Comparison of ENCODE assay signal across 8 cellular contexts in genomic region chr1:150281758-150282557, GRCh38. TPM values are rescaled to one million over a fixed set of nuclear protein-coding genes. Genes with fewer than 3 reads are reported as not detected.
A peak's percentile ranks its signal among the peaks of the same experiment; 100 is the strongest.
DNase-seq lines count a peak whose midpoint lies in the region; ATAC-seq and TF ChIP-seq lines count a peak whose summit lies in the region.

A gene with protein sequence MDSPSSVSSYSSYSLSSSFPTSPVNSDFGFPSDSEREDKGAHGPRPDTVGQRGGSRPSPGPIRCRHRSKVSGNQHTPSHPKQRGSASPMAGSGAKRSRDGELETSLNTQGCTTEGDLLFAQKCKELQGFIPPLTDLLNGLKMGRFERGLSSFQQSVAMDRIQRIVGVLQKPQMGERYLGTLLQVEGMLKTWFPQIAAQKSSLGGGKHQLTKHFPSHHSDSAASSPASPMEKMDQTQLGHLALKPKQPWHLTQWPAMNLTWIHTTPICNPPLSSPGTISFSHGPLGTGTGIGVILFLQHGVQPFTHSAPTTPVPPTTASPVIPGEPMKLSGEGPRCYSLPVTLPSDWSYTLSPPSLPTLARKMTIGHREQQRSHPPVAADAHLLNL (plus strand): TSS chr1:150282554. CDS start chr1:150283268, 714 bp downstream.

- H3K9me3 Mint-ChIP-seq in natural killer cell treated with Interleukin-12 subunit alpha and Interleukin-12 subunit beta and Interleukin-15 and Interleukin-18, amount 100 ng/mL, for 72 hours, result no peaks in the 10 kb centered on the region

- POLR2A ChIA-PET in RWPE1 (lab: Yijun Ruan, JAX; ENCODE audit: low non-redundant PET), result interaction anchor here (0.6 to 1.0 kb wide), 2 partner anchors 9 to 12 kb away, joined by 3 to 7 read pairs; no protein-coding TSS in a partner anchor

- H3K4me1 Mint-ChIP-seq in natural killer cell treated with Interleukin-12 subunit alpha and Interleukin-12 subunit beta and Interleukin-15 and Interleukin-18, amount 100 ng/mL, for 72 hours (ENCODE audit: low read depth in 2 of 2), result peaks cover 21% of the 10 kb centered on the region in 2 donors

- DNase-seq in 8988T, result peak; percentile 57
- peak; percentile 99 to 100 for DNase-seq in Kasumi-1 (lab: John Stamatoyannopoulos, UW)
- DNase-seq in RWPE1 (ENCODE audit: low spot score), result peak; percentile 98
- peak; percentile 25 to 75 (median 56) for DNase-seq in activated naive CD4-positive, alpha-beta T cell (lab: John Stamatoyannopoulos, UW)
- DNase-seq in foreskin fibroblast, result peak; percentile 99
- peak; percentile 73 for DNase-seq in natural killer cell treated with Interleukin-12 subunit alpha and Interleukin-12 subunit beta and Interleukin-15 and Interleukin-18, amount 100 ng/mL, for 72 hours (ENCODE audit: low spot score)
- DNase-seq in stimulated activated naive CD4-positive, alpha-beta T cell (lab: John Stamatoyannopoulos, UW), result peak; percentile 61 to 89 (median 85)

- no peaks in the 10 kb centered on the region for H3K36me3 Mint-ChIP-seq in natural killer cell treated with Interleukin-12 subunit alpha and Interleukin-12 subunit beta and Interleukin-15 and Interleukin-18, amount 100 ng/mL, for 72 hours

- H3K4me3 ChIP-seq in foreskin fibroblast (ENCODE audit: low read depth in 1 of 2, low read length in 2 of 2), result peak within 1 kb of the TSS; percentile 58 to 71

- ATAC-seq in GM19043 (IDR thresholded peaks at IDR 0.05; ENCODE audit: low read depth, unreplicated experiment), result peak; percentile 74
- peak; percentile 88 to 95 for ATAC-seq in natural killer cell treated with Interleukin-12 subunit alpha and Interleukin-12 subunit beta and Interleukin-15 and Interleukin-18, amount 100 ng/mL, for 72 hours

- TF ChIP-seq CTCF in RWPE1 (conservative IDR thresholded peaks at IDR 0.05; ENCODE audit: low read depth) (no peak), foreskin fibroblast (IDR thresholded peaks at IDR 0.05; ENCODE audit: low read depth, low read length) (no peak)

- H3K27me3 Mint-ChIP-seq in natural killer cell treated with Interleukin-12 subunit alpha and Interleukin-12 subunit beta and Interleukin-15 and Interleukin-18, amount 100 ng/mL, for 72 hours, result peaks cover 7 to 26% of the 10 kb centered on the region in 2 donors

- H3K27ac Mint-ChIP-seq in natural killer cell treated with Interleukin-12 subunit alpha and Interleukin-12 subunit beta and Interleukin-15 and Interleukin-18, amount 100 ng/mL, for 72 hours, result peak within 1 kb of the TSS; percentile 56 to 65

- CTCF ChIA-PET in RWPE1 (lab: Yijun Ruan, JAX), result interaction anchor here (0.6 to 3.8 kb wide), 7 partner anchors 10 to 684 kb away, joined by 3 to 21 read pairs (median 4); partner anchors contain the start of genes APH1A, C1orf54 and CA14

- H3K4me3 Mint-ChIP-seq in natural killer cell treated with Interleukin-12 subunit alpha and Interleukin-12 subunit beta and Interleukin-15 and Interleukin-18, amount 100 ng/mL, for 72 hours, result peak within 1 kb of the TSS; percentile 92

- H3K27ac ChIP-seq in RWPE1, result peak within 1 kb of the TSS; percentile 97

RNA-seq across cellular contexts. Expression of the gene that starts here (rescaled TPM):
- total RNA-seq in natural killer cell treated with Interleukin-12 subunit alpha and Interleukin-12 subunit beta and Interleukin-15 and Interleukin-18, amount 100 ng/mL, for 72 hours, result 10 to 100 TPM in 1 of 2 donors, 1 to 10 TPM in 1; 2.4 to 10.2 TPM

Comparison
In these comparisons a context has a peak if more than half of its experiments do, and no peak if none do; other contexts are left out.
1. Peak in every context shown above with its lines: DNase-seq, ATAC-seq, H3K4me3 ChIP-seq and H3K27ac ChIP-seq.